In the genomic region with DNA sequence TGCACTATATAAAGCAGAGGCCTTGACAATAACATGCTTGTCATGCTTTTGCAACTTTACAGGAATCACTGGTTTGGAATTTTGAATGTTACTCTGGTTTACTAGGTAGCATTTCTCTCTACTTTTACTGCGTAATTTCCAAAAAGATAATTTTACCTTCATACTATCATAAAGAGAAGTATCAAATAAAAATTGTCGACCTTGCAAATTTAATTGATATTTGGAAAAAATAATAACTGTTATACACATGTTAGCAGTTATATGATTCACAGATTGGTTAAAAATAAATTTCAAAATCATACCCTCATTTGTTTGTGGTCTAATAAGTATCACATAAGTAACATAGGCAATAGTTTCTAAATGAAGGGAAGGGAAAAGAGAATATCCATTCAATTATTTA, we compare ENCODE assay signal across 20 cellular contexts.
DNase-seq lines count a peak whose midpoint lies in the region; ATAC-seq, FAIRE-seq and TF ChIP-seq lines count a peak whose summit lies in the region.
"Had no signal": no experiment of that assay in that cellular context is flagged by ENCODE, and none has a peak within 500 bp of the region (broad histone marks: within the 10 kb centered on the region; RNA-seq: fewer than 3 reads in every experiment).

No MANE protein-coding gene starts in this region.

- no peaks in the 10 kb centered on the region for H3K36me3 ChIP-seq in adipocyte (ENCODE audit: control insufficient read depth, insufficient read depth, low read length, severe bottlenecking)
- H3K36me3 ChIP-seq: BE2C had no signal

- no peak overlapping the region for H3K4me3 ChIP-seq in A549
- no peak overlapping the region for H3K4me3 ChIP-seq in adipocyte (ENCODE audit: low read length)
- H3K4me3 ChIP-seq in fibroblast of villous mesenchyme (ENCODE audit: low read depth, low read length), result no peak overlapping the region

- ATAC-seq in A549 (no peak), left cardiac atrium (no peak)
- ATAC-seq in CD4-positive, alpha-beta T cell (ENCODE audit: poor library complexity), result no peak

- intact Hi-C loops in CD4-positive, alpha-beta T cell (cut with DNase I, micrococcal nuclease), result no loop called here
- intact Hi-C loops in left cardiac atrium (cut with DNase I), result no loop called here

- H3K27ac Mint-ChIP-seq in CD4-positive, alpha-beta T cell, result no peak overlapping the region
- H3K27ac Mint-ChIP-seq: CD4-positive, alpha-beta memory T cell; H9 had no signal

- POLR2A ChIA-PET in A549 (lab: Yijun Ruan, JAX), result no interaction called here
- POLR2A ChIA-PET in CD4-positive, alpha-beta T cell (lab: Charles Lee), result no interaction called here

- H3K27me3 Mint-ChIP-seq in CD4-positive, alpha-beta T cell, result no peaks in the 10 kb centered on the region
- H3K27me3 Mint-ChIP-seq: CD4-positive, alpha-beta memory T cell had no signal

- H3K4me1 ChIP-seq in A549, result no peaks in the 10 kb centered on the region
- H3K4me1 ChIP-seq in adipocyte (ENCODE audit: control insufficient read depth, insufficient read depth, low read length), result no peaks in the 10 kb centered on the region

- no peak overlapping the region for H3K4me3 Mint-ChIP-seq in CD4-positive, alpha-beta T cell
- H3K4me3 Mint-ChIP-seq: CD4-positive, alpha-beta memory T cell; H9 had no signal

- H3K4me2 ChIP-seq in A549, result no peak overlapping the region

- H3K27me3 ChIP-seq in adipocyte (replicated peaks; ENCODE audit: control insufficient read depth, insufficient read depth, low read length), result no peaks in the 10 kb centered on the region
- H3K27me3 ChIP-seq in CD4-positive, alpha-beta T cell (ENCODE audit: control insufficient read depth, insufficient read depth, low read length), result no peaks in the 10 kb centered on the region
- H3K27me3 ChIP-seq: BE2C had no signal

- no peak for FAIRE-seq in A549 (lab: Jason Lieb, UNC)
- peak; percentile 60 for FAIRE-seq in colon (lab: Jason Lieb, UNC)
- FAIRE-seq: GM12892, GM18507 had no signal

- 81% methylated on average over 2 of the region's 2 CpGs for WGBS in A549 (ENCODE audit: missing lambda C conversion rate)

- no peaks in the 10 kb centered on the region for H3K36me3 Mint-ChIP-seq in CD4-positive, alpha-beta T cell (ENCODE audit: low read depth)
- H3K36me3 Mint-ChIP-seq: CD4-positive, alpha-beta memory T cell had no signal

- peaks cover 6% of the 10 kb centered on the region for H3K9me3 Mint-ChIP-seq in CD4-positive, alpha-beta T cell
- H3K9me3 Mint-ChIP-seq: H9 had no signal

- TF ChIP-seq EP300 in A549 (IDR thresholded peaks at IDR 0.05), result no peak

- CTCF ChIA-PET in A549 (lab: Yijun Ruan, JAX), result no interaction called here
- CTCF ChIA-PET in CD4-positive, alpha-beta T cell (lab: Charles Lee), result interaction anchor here (1.6 kb wide), 1 partner anchor 8 kb away, joined by 4 read pairs; no protein-coding TSS in a partner anchor

- no peaks in the 10 kb centered on the region for H3K4me1 Mint-ChIP-seq in CD4-positive, alpha-beta T cell (ENCODE audit: low read depth)

- TF ChIP-seq CTCF in A549 (IDR thresholded peaks at IDR 0.05), result no peak
- no peak for TF ChIP-seq CTCF in fibroblast of villous mesenchyme (IDR thresholded peaks at IDR 0.05; ENCODE audit: insufficient read depth, low read depth, low read length)
- TF ChIP-seq CTCF in CD4-positive, alpha-beta T cell (IDR thresholded peaks at IDR 0.05), result no peak

- no peak for DNase-seq in A549 (ENCODE audit: low read depth in 1 of 2, low spot score in 1 of 2)
- DNase-seq in adipocyte (ENCODE audit: low read depth), result peak; percentile 25
- DNase-seq in fibroblast of villous mesenchyme (ENCODE audit: low read depth), result peak; percentile 12
- DNase-seq in NCI-H2171 treated with DMSO at 0.1 percent for 48 hours (lab: John Stamatoyannopoulos, UW), result no peak
- no peak for DNase-seq in A172 (ENCODE audit: low spot score)
- no peak for DNase-seq in CD4-positive, alpha-beta T cell
- DNase-seq in left cardiac atrium, result no peak
- DNase-seq: 8988T; ACHN; BE2C; C1 segment of cervical spinal cord; CD4-positive, alpha-beta memory T cell; DMS153; DMS79; GDM1; GOT3; H9 had no signal

- no peak overlapping the region for H3K27ac ChIP-seq in A549
- H3K27ac ChIP-seq in CD4-positive, alpha-beta T cell (ENCODE audit: low read depth, low read length), result no peak overlapping the region

- no peak overlapping the region for H3K9ac ChIP-seq in adipocyte (ENCODE audit: low read length)

- H3K9me3 ChIP-seq in A549 (no peaks in the 10 kb centered on the region), adipocyte (ENCODE audit: control insufficient read depth, low read length) (peaks cover 2% of the 10 kb centered on the region)
- H3K9me3 ChIP-seq in CD4-positive, alpha-beta T cell (ENCODE audit: control insufficient read depth, low read length), result no peaks in the 10 kb centered on the region
- H3K9me3 ChIP-seq: BE2C had no signal

- TF ChIP-seq RAD21 in A549 (conservative IDR thresholded peaks at IDR 0.05 in 1 of 2, IDR thresholded peaks at IDR 0.05 in 1 of 2), result no peak

- no peak for TF ChIP-seq POLR2A in A549 (IDR thresholded peaks at IDR 0.05; ENCODE audit: low read length)

TF ChIP-seq in A549, 52 proteins besides CTCF, POLR2A, EP300 and RAD21:
- TF ChIP-seq PHF8 (IDR thresholded peaks at IDR 0.05; ENCODE audit: borderline replicate concordance, low read depth) (no peak), MAFK (IDR thresholded peaks at IDR 0.05; ENCODE audit: partially characterized antibody) (peak; percentile 96), HOXA7 (CRISPR knock-in tag; IDR thresholded peaks at IDR 0.05) (no peak), ZNF302 (CRISPR knock-in tag; IDR thresholded peaks at IDR 0.05) (no peak), CHD4 (IDR thresholded peaks at IDR 0.05; ENCODE audit: borderline replicate concordance) (no peak), NFE2L2 (conservative IDR thresholded peaks at IDR 0.05; ENCODE audit: low read length) (no peak), ZC3H11A (IDR thresholded peaks at IDR 0.05) (no peak), RARB (CRISPR knock-in tag; IDR thresholded peaks at IDR 0.05) (no peak)

Comparison
In these comparisons a context has a peak if more than half of its experiments do, and no peak if none do; other contexts are left out.
1. DNase-seq: peak in adipocyte (single experiment) and fibroblast of villous mesenchyme (single experiment); none in A549 (0 of 2), NCI-H2171 treated with DMSO at 0.1 percent for 48 hours (single experiment), A172 (single experiment), CD4-positive, alpha-beta T cell (0 of 10) and left cardiac atrium (single experiment).